ENCODE assay signal across 16 cellular contexts in genomic region chr1:206762741-206763364, GRCh38. TPM values are rescaled to one million over a fixed set of nuclear protein-coding genes. Genes with fewer than 3 reads are reported as not detected.
"Had no signal": no experiment of that assay in that cellular context is flagged by ENCODE, and none has a peak within 500 bp of the region (broad histone marks: within the 10 kb centered on the region; RNA-seq: fewer than 3 reads in every experiment).

No MANE protein-coding gene starts in this region.

RNA-seq across cellular contexts. Expression of gene IL19, which starts 7.7 kb away (rescaled TPM):
- total RNA-seq: dermis microvascular lymphatic vessel endothelial cell, endodermal cell, gastrocnemius medialis, glomerular endothelial cell, heart right ventricle, kidney epithelial cell, left cardiac atrium, left lung, left ventricle myocardium superior, lower leg skin, lower lobe of right lung, lung microvascular endothelial cell, mesenteric fat pad, mesothelial cell of epicardium, mucosa of descending colon, myocyte had no signal

RNA-seq across cellular contexts. Expression of gene IL10, which starts 9.4 kb away (rescaled TPM):
- total RNA-seq: dermis microvascular lymphatic vessel endothelial cell, endodermal cell, glomerular endothelial cell, kidney epithelial cell, lung microvascular endothelial cell, mesothelial cell of epicardium, myocyte had no signal
